In the genomic region with DNA sequence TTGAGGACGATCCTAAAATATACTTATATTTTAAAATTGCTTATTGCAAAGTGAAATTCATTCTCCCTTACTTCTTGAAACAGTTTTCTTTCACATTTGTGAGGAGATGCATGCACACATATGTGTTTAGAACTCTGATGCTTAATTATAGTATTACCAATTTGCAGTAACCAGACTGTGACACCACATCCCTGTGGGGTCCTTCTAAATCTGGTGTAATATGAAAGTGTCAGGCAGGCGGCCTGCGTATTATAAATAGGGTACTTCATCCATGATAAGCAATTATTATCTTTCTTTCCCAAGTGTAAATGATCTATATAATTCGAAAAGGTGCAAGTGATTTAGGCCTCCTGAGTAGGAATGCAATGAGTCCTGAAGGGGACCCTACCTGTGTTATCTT, we compare ENCODE assay signal across 8 cellular contexts. TPM values are rescaled to one million over a fixed set of nuclear protein-coding genes. Genes with fewer than 3 reads are reported as not detected.
DNase-seq lines count a peak whose midpoint lies in the region; ATAC-seq and TF ChIP-seq lines count a peak whose summit lies in the region.

No MANE protein-coding gene starts in this region.

- H3K4me3 ChIP-seq in GM12865 (ENCODE audit: low read depth, low read length) (peak overlapping the region; percentile 78), Panc1 (ENCODE audit: low read depth in 2 of 2, low read length in 2 of 2) (peak overlapping the region; percentile 88 to 92), epithelial cell of proximal tubule (ENCODE audit: low read depth, low read length) (peak overlapping the region; percentile 65), prostate gland (peak overlapping the region; percentile 51 to 64)

- no peak for ATAC-seq in Panc1
- no peak for ATAC-seq in HG02623 (IDR thresholded peaks at IDR 0.05; ENCODE audit: unreplicated experiment)
- no peak for ATAC-seq in GM19324 (IDR thresholded peaks at IDR 0.05; ENCODE audit: low FRiP score, unreplicated experiment)

- POLR2A ChIA-PET in Panc1 (lab: Charles Lee): interaction anchor here (0.6 kb wide), 1 partner anchor 12 kb away, joined by 3 read pairs; no protein-coding TSS in a partner anchor

- H3K9me3 ChIP-seq in Panc1 (ENCODE audit: control insufficient read depth, insufficient read depth, low read depth, low read length) (no peaks in the 10 kb centered on the region), prostate gland (no peaks in the 10 kb centered on the region)

- no peak for TF ChIP-seq POLR2A in prostate gland (IDR thresholded peaks at IDR 0.05)

- in situ Hi-C loops in Panc1 (cut with HindIII; ENCODE audit: low pct_unique_long_range_greater_than_20kb, low sequenced_read_pairs): no loop called here

- WGBS in prostate gland: 33% methylated on average over 4 of the region's 4 CpGs

- H3K27ac ChIP-seq in Panc1 (ENCODE audit: low read length) (peak overlapping the region; percentile 95), prostate gland (peak overlapping the region; percentile 93 to 96)

- DNase-seq in GM12865 (ENCODE audit: low read depth) (peak; percentile 9), Panc1 (ENCODE audit: low read depth, low spot score) (no peak), epithelial cell of proximal tubule (ENCODE audit: low read depth) (no peak), prostate gland (ENCODE audit: low spot score) (no peak), NOMO-1 treated with DMSO at 0.1 percent for 48 hours (lab: John Stamatoyannopoulos, UW; ENCODE audit: unreplicated experiment) (no peak)
- no peak for DNase-seq in stimulated activated CD4-positive, alpha-beta T cell treated with anti-CD3 and anti-CD28 coated beads, Interleukin-2, amount 100 ng/mL, for 48 hours

- H3K4me1 ChIP-seq in Panc1 (ENCODE audit: control insufficient read depth, insufficient read depth, low read length) (peaks cover 17% of the 10 kb centered on the region), prostate gland (replicated peaks) (no peaks in the 10 kb centered on the region)

- no peak for TF ChIP-seq CTCF in GM12865 (IDR thresholded peaks at IDR 0.05; ENCODE audit: insufficient read depth, low read depth, low read length, missing control alignments)
- no peak for TF ChIP-seq CTCF in Panc1 (IDR thresholded peaks at IDR 0.05)
- no peak for TF ChIP-seq CTCF in epithelial cell of proximal tubule (conservative IDR thresholded peaks at IDR 0.05; ENCODE audit: low read depth, low read length)
- no peak for TF ChIP-seq CTCF in prostate gland (IDR thresholded peaks at IDR 0.05)

- H3K27me3 ChIP-seq in Panc1 (ENCODE audit: control insufficient read depth, insufficient read depth, low read length) (no peaks in the 10 kb centered on the region), prostate gland (replicated peaks; ENCODE audit: insufficient read depth) (no peaks in the 10 kb centered on the region)

- H3K36me3 ChIP-seq in Panc1 (ENCODE audit: control insufficient read depth, insufficient read depth, low read length) (peaks cover 3% of the 10 kb centered on the region; the same call in 1 of the 2 replicates), prostate gland (no peaks in the 10 kb centered on the region)

- CTCF ChIA-PET in Panc1 (lab: Charles Lee): no interaction called here

- no TSS peak for BruUV-seq in Panc1 (replicated peaks; lab: Mats Ljungman, UMichigan)

- intact Hi-C loops in Panc1 (cut with micrococcal nuclease; ENCODE audit: unreplicated experiment) (loop anchor here (5.0 kb wide), 1 partner anchor 197 kb away; no protein-coding TSS in a partner anchor), prostate gland (cut with DNase I) (no loop called here)

RNA-seq across cellular contexts. Expression of a gene that starts 0.8 kb away (rescaled TPM):
- total RNA-seq in Panc1 (2021; ENCODE audit: unreplicated experiment) (6.6 TPM), epithelial cell of proximal tubule (2.7 and 3.6 TPM in 2 replicates), prostate gland (10 to 100 TPM in 1 of 2 donors, 1 to 10 TPM in 1; 9.8 to 11.6 TPM)
- 3.8 TPM for polyA plus RNA-seq in Panc1 (2012; ENCODE audit: insufficient read length)

RNA-seq across cellular contexts. Expression of a gene that starts 1.1 kb away (rescaled TPM):
- total RNA-seq in Panc1 (2021; ENCODE audit: unreplicated experiment) (31.9 TPM), epithelial cell of proximal tubule (25.1 and 30.4 TPM in 2 replicates), prostate gland (10 to 100 TPM in 1 of 2 donors, 1 to 10 TPM in 1; 7.4 to 16.1 TPM)
- 7.9 TPM for polyA plus RNA-seq in Panc1 (2012; ENCODE audit: insufficient read length)
